Comparison of ENCODE assay signal across 8 cellular contexts in genomic region chr19:58150328-58150921, GRCh38. TPM values are rescaled to one million over a fixed set of nuclear protein-coding genes. Genes with fewer than 3 reads are reported as not detected.
DNase-seq lines count a peak whose midpoint lies in the region; FAIRE-seq and TF ChIP-seq lines count a peak whose summit lies in the region.

TSS of gene ZNF329 (minus strand) at chr19:58150789. CDS start at chr19:58129503, 21,286 bp downstream.

- DNase-seq in ELR (ENCODE audit: low read depth), result peak; percentile 96
- DNase-seq in NCI-H1417 (lab: John Stamatoyannopoulos, UW), result peak; percentile 83 to 88 (median 87)
- peak; percentile 89 for DNase-seq in T-helper 9 cell
- peak; percentile 62 for DNase-seq in astrocyte (ENCODE audit: low read depth)
- peak; percentile 98 for DNase-seq in hepatic stellate cell (ENCODE audit: low spot score)
- peak; percentile 79 to 90 for DNase-seq in uterus

- CTCF ChIA-PET in HEK293 (lab: Yijun Ruan, JAX), result interaction anchor here (0.6 to 1.3 kb wide), 7 partner anchors 10 to 736 kb away, joined by 3 to 5 read pairs (median 3); no protein-coding TSS in a partner anchor

- intact Hi-C loops in uterus (cut with DNase I; ENCODE audit: low total_unique reads), result no loop called here

- peaks cover 30% of the 10 kb centered on the region for H3K79me2 ChIP-seq in astrocyte (ENCODE audit: insufficient read depth, low read length)

- H3K4me2 ChIP-seq in astrocyte (ENCODE audit: low read length), result peak within 1 kb of the TSS; percentile 92

- H4K20me1 ChIP-seq in astrocyte (ENCODE audit: insufficient read depth, low read length), result no peaks in the 10 kb centered on the region

- POLR2A ChIA-PET in HEK293 (lab: Yijun Ruan, JAX), result interaction anchor here (0.5 to 1.3 kb wide), 6 partner anchors 33 to 788 kb away, joined by 3 to 7 read pairs (median 3); partner anchors contain the start of gene ZNF544

- H3K36me3 Mint-ChIP-seq in astrocyte (ENCODE audit: low read depth, unreplicated experiment), result peaks cover 18% of the 10 kb centered on the region

- peaks cover 4% of the 10 kb centered on the region for H3K4me1 Mint-ChIP-seq in astrocyte (ENCODE audit: low read depth, unreplicated experiment)

- H3K4me3 Mint-ChIP-seq in astrocyte (ENCODE audit: unreplicated experiment), result peak within 1 kb of the TSS; percentile 96

- H3K9ac ChIP-seq in astrocyte (ENCODE audit: low read length) (peak within 1 kb of the TSS; percentile 91), rectal smooth muscle tissue (ENCODE audit: low read length) (peak within 1 kb of the TSS; percentile 79)

- no peak for FAIRE-seq in astrocyte (lab: Jason Lieb, UNC)

- H3K27me3 Mint-ChIP-seq in astrocyte (ENCODE audit: low read depth, unreplicated experiment), result no peaks in the 10 kb centered on the region

- H3K9me3 ChIP-seq in HEK293 (ENCODE audit: control insufficient read depth, insufficient read depth, low read depth, low read length) (no peaks in the 10 kb centered on the region; the same call in 1 of the 2 replicates), astrocyte (ENCODE audit: insufficient read depth, low read depth, low read length) (peaks cover 15% of the 10 kb centered on the region), uterus (peaks cover 0 to 17% of the 10 kb centered on the region in 2 donors)

- H3K27ac Mint-ChIP-seq in astrocyte (ENCODE audit: unreplicated experiment), result peak within 1 kb of the TSS; percentile 91

- peak within 1 kb of the TSS; percentile 99 for H2AFZ ChIP-seq in astrocyte (ENCODE audit: low read depth, low read length)

- H3K4me3 ChIP-seq in HEK293 (ENCODE audit: low read depth, low read length) (peak within 1 kb of the TSS; percentile 100), astrocyte (ENCODE audit: insufficient read depth, low read depth, low read length) (peak within 1 kb of the TSS; percentile 91), rectal smooth muscle tissue (ENCODE audit: low read length) (peak within 1 kb of the TSS; percentile 88), uterus (peak within 1 kb of the TSS; percentile 59 to 97)

- peak in 1 of 2 donors; percentile 47 for TF ChIP-seq POLR2A in uterus (IDR thresholded peaks at IDR 0.05)

- H3K36me3 ChIP-seq in HEK293 (ENCODE audit: control insufficient read depth in 2 of 2, insufficient read depth in 1 of 2, low read length in 2 of 2), result no peaks in the 10 kb centered on the region
- no peaks in the 10 kb centered on the region for H3K36me3 ChIP-seq in astrocyte (ENCODE audit: insufficient read depth, low read length)
- no peaks in the 10 kb centered on the region for H3K36me3 ChIP-seq in rectal smooth muscle tissue (ENCODE audit: control insufficient read depth, insufficient read depth, low read length)
- no peaks in the 10 kb centered on the region for H3K36me3 ChIP-seq in uterus

- H3K4me1 ChIP-seq in HEK293 (ENCODE audit: control insufficient read depth, insufficient read depth, low read length) (no peaks in the 10 kb centered on the region), astrocyte (ENCODE audit: insufficient read depth, low read length) (peaks cover 3% of the 10 kb centered on the region), rectal smooth muscle tissue (ENCODE audit: control insufficient read depth, insufficient read depth, low read length) (peaks cover 5% of the 10 kb centered on the region), uterus (peaks cover 0 to 5% of the 10 kb centered on the region in 2 donors)

- H3K27ac ChIP-seq in HEK293 (ENCODE audit: extremely low read depth, low read depth, low read length) (peak within 1 kb of the TSS; percentile 57; the same call in 1 of the 2 replicates), astrocyte (ENCODE audit: low read depth, low read length) (peak within 1 kb of the TSS; percentile 74), rectal smooth muscle tissue (ENCODE audit: low read depth, low read length) (peak within 1 kb of the TSS; percentile 82), uterus (peak within 1 kb of the TSS; percentile 63 to 81)

- H3K9me3 Mint-ChIP-seq in astrocyte (ENCODE audit: unreplicated experiment), result peaks cover 48% of the 10 kb centered on the region

- H3K27me3 ChIP-seq in astrocyte (ENCODE audit: insufficient read depth, low read length), result no peaks in the 10 kb centered on the region
- H3K27me3 ChIP-seq in rectal smooth muscle tissue (ENCODE audit: control insufficient read depth, insufficient read depth, low read length), result no peaks in the 10 kb centered on the region
- H3K27me3 ChIP-seq in uterus, result no peaks in the 10 kb centered on the region

- TF ChIP-seq CTCF in HEK293 (tag by site-specific recombination; IDR thresholded peaks at IDR 0.05) (0 out of 2 replicates have a peak, but pooled peaks have one; percentile 30), astrocyte (IDR thresholded peaks at IDR 0.05; ENCODE audit: insufficient read depth, low read depth, low read length) (no peak), uterus (IDR thresholded peaks at IDR 0.05) (peak in 2 of 4 experiments; percentile 13 to 17)

TF ChIP-seq in HEK293, 187 proteins besides CTCF, POLR2A, EP300 and RAD21 (continues in another document):
- peak; percentile 40; the same call in 1 of the 2 replicates for TF ChIP-seq ZNF692 (tag by site-specific recombination; IDR thresholded peaks at IDR 0.05)
- TF ChIP-seq ZNF433 (tag by site-specific recombination; IDR thresholded peaks at IDR 0.05; ENCODE audit: low read depth), result no peak
- peak; percentile 67 for TF ChIP-seq EGR2 (tag by site-specific recombination; IDR thresholded peaks at IDR 0.05; ENCODE audit: low read depth)
- TF ChIP-seq SP3 (tag by site-specific recombination; IDR thresholded peaks at IDR 0.05), result peak; percentile 62
- peak; percentile 62 for TF ChIP-seq ZBTB17 (tag by site-specific recombination; IDR thresholded peaks at IDR 0.05)
- TF ChIP-seq BCL11B (tag by site-specific recombination; IDR thresholded peaks at IDR 0.05; ENCODE audit: low read depth), result peak; percentile 62
- peak; percentile 75 for TF ChIP-seq ZNF600 (tag by site-specific recombination; IDR thresholded peaks at IDR 0.05)
- TF ChIP-seq ZNF138 (tag by site-specific recombination; IDR thresholded peaks at IDR 0.05; ENCODE audit: borderline replicate concordance), result 0 out of 2 replicates have a peak, but pooled peaks have one; percentile 9
- peak; percentile 70 for TF ChIP-seq KLF1 (tag by site-specific recombination; IDR thresholded peaks at IDR 0.05)
- TF ChIP-seq AEBP2 (tag by site-specific recombination; IDR thresholded peaks at IDR 0.05; ENCODE audit: borderline replicate concordance), result no peak
- TF ChIP-seq KLF16 (tag by site-specific recombination; IDR thresholded peaks at IDR 0.05), result 0 out of 2 replicates have a peak, but pooled peaks have one; percentile 18
- no peak for TF ChIP-seq ZSCAN5A (tag by site-specific recombination; IDR thresholded peaks at IDR 0.05)
- TF ChIP-seq ZNF571 (tag by site-specific recombination; IDR thresholded peaks at IDR 0.05), result no peak
- no peak for TF ChIP-seq ZNF155 (tag by site-specific recombination; IDR thresholded peaks at IDR 0.05)
- TF ChIP-seq ZFP37 (tag by site-specific recombination; IDR thresholded peaks at IDR 0.05), result peak; percentile 79
- peak; percentile 84 for TF ChIP-seq ZNF335 (tag by site-specific recombination; conservative IDR thresholded peaks at IDR 0.05)
- TF ChIP-seq ZNF747 (tag by site-specific recombination; IDR thresholded peaks at IDR 0.05), result no peak
- TF ChIP-seq YY1 (tag by site-specific recombination; IDR thresholded peaks at IDR 0.05), result peak; percentile 28; the same call in 1 of the 2 replicates
- peak; percentile 47; the same call in 1 of the 2 replicates for TF ChIP-seq ZBTB20 (tag by site-specific recombination; IDR thresholded peaks at IDR 0.05)

RNA-seq across cellular contexts. Expression of gene ZNF329, which starts in this region (rescaled TPM):
- total RNA-seq in astrocyte (10.8 and 11.1 TPM in 2 replicates), uterus (10 to 100 TPM in 3 of 4 donors, 1 to 10 TPM in 1; 2.6 to 29.7 (median 13.3) TPM)

Comparison
In these comparisons a context has a peak if more than half of its experiments do, and no peak if none do; other contexts are left out.
1. Peak in every context shown above with its lines: DNase-seq, H3K4me3 ChIP-seq and H3K27ac ChIP-seq.